In genomic region chr17:62478976-62479894, GRCh38 we compare ENCODE assay signal across 8 cellular contexts. TPM values are rescaled to one million over a fixed set of nuclear protein-coding genes. Genes with fewer than 3 reads are reported as not detected.
DNase-seq lines count a peak whose midpoint lies in the region; ATAC-seq and TF ChIP-seq lines count a peak whose summit lies in the region.
"Not testable (repeated sequence)": the region's sequence is repeated elsewhere in the genome, so short reads cannot be mapped to it uniquely, and the experiment has no call there.

No MANE protein-coding gene starts in this region.

- peak overlapping the region; percentile 65 for H3K27ac ChIP-seq in SU-DHL-6 (ENCODE audit: low read depth, low read length)

- H3K4me1 Mint-ChIP-seq in Caco-2 (ENCODE audit: low read depth, unreplicated experiment), result peaks cover 13% of the 10 kb centered on the region

- POLR2A ChIA-PET in Caco-2 (lab: Charles Lee), result not testable (repeated sequence)

- H3K4me3 ChIP-seq in Caco-2 (ENCODE audit: low read depth, low read length) (peak overlapping the region; percentile 59), SU-DHL-6 (ENCODE audit: insufficient read depth, low read length, poor library complexity, severe bottlenecking) (peak overlapping the region; percentile 83), fibroblast of the aortic adventitia (ENCODE audit: low read depth, low read length) (peak overlapping the region; percentile 75), mucosa of stomach (ENCODE audit: low read length) (peak overlapping the region; percentile 31)

- H3K9ac ChIP-seq in SU-DHL-6 (ENCODE audit: low read length) (peak overlapping the region; percentile 76), mucosa of stomach (ENCODE audit: low read length) (peak overlapping the region; percentile 80)

- H4K20me1 ChIP-seq in SU-DHL-6 (ENCODE audit: low read depth, low read length), result not testable (repeated sequence)

- not testable (repeated sequence) for BruUV-seq in Caco-2 (replicated peaks; lab: Mats Ljungman, UMichigan)

- intact Hi-C loops in Caco-2 (cut with micrococcal nuclease; ENCODE audit: unreplicated experiment), result not testable (repeated sequence)

- not testable (repeated sequence) for H3K9me3 ChIP-seq in Caco-2; SU-DHL-6 (ENCODE audit: insufficient read depth, low read length); mucosa of stomach (ENCODE audit: control insufficient read depth, low read length)

- not testable (repeated sequence) for H3K9me3 Mint-ChIP-seq in Caco-2 (ENCODE audit: unreplicated experiment)

- H3F3A ChIP-seq in SU-DHL-6 (ENCODE audit: insufficient read depth), result not testable (repeated sequence)

- peak overlapping the region; percentile 67 for H3K4me2 ChIP-seq in SU-DHL-6 (ENCODE audit: low read depth, low read length, poor library complexity, severe bottlenecking)

- not testable (repeated sequence) for H2AFZ ChIP-seq in SU-DHL-6 (ENCODE audit: low read depth, low read length, severe bottlenecking)

- not testable (repeated sequence) for H3K9me2 ChIP-seq in SU-DHL-6 (replicated peaks; ENCODE audit: insufficient read depth, low read length)

- CTCF ChIA-PET in Caco-2 (lab: Charles Lee), result not testable (repeated sequence)

- H3K36me3 ChIP-seq in Caco-2 (ENCODE audit: control insufficient read depth, insufficient read depth, low read length); SU-DHL-6 (ENCODE audit: low read length); mucosa of stomach (ENCODE audit: control insufficient read depth, insufficient read depth, low read length): not testable (repeated sequence)

- H3K27me3 ChIP-seq in Caco-2 (replicated peaks; ENCODE audit: control insufficient read depth, insufficient read depth, low read length); SU-DHL-6 (ENCODE audit: low read length); mucosa of stomach (ENCODE audit: control insufficient read depth, insufficient read depth, low read length): not testable (repeated sequence)

- H3K27me3 Mint-ChIP-seq in Caco-2 (ENCODE audit: insufficient read depth, unreplicated experiment), result not testable (repeated sequence)

- peaks cover 62% of the 10 kb centered on the region for H3K79me2 ChIP-seq in SU-DHL-6 (ENCODE audit: insufficient read depth, low read length)

- H3K27ac Mint-ChIP-seq in Caco-2 (ENCODE audit: unreplicated experiment), result peak overlapping the region; percentile 95

- TF ChIP-seq CTCF in Caco-2 (IDR thresholded peaks at IDR 0.05; ENCODE audit: insufficient read depth in 1 of 2, low read depth in 1 of 2, low read length in 1 of 2, severe bottlenecking in 1 of 2, unreplicated experiment in 1 of 2); SU-DHL-6 (IDR thresholded peaks at IDR 0.05; ENCODE audit: insufficient read depth, low read length, poor library complexity, severe bottlenecking); fibroblast of the aortic adventitia (IDR thresholded peaks at IDR 0.05; ENCODE audit: insufficient read depth, low read length): not testable (repeated sequence)

- not testable (repeated sequence) for H3K4me1 ChIP-seq in Caco-2; mucosa of stomach (ENCODE audit: control insufficient read depth, insufficient read depth, low read length)

- peaks cover 29% of the 10 kb centered on the region for H3K36me3 Mint-ChIP-seq in Caco-2 (ENCODE audit: insufficient read depth, unreplicated experiment)

- H3K4me3 Mint-ChIP-seq in Caco-2 (ENCODE audit: unreplicated experiment), result peak overlapping the region; percentile 92

- ATAC-seq in GM21515 (IDR thresholded peaks at IDR 0.05; ENCODE audit: unreplicated experiment) (peak; percentile 20), HG03521 (IDR thresholded peaks at IDR 0.05; ENCODE audit: unreplicated experiment) (peak; percentile 38)

- DNase-seq in Caco-2 (peak; percentile 54 to 57), fibroblast of the aortic adventitia (ENCODE audit: low read depth) (peak; percentile 17)
- peak; percentile 48 for DNase-seq in activated naive CD4-positive, alpha-beta T cell treated with anti-CD3 and anti-CD28 coated beads, Interleukin-2, amount 50 U/mL, for 16 hours
- peak; percentile 14 to 17 for DNase-seq in stimulated activated CD8-positive, alpha-beta memory T cell treated with anti-CD3 and anti-CD28 coated beads, Interleukin-15, amount 100 ng/mL, for 48 hours (ENCODE audit: low read depth in 2 of 2)

RNA-seq across cellular contexts. Expression of gene TLK2, which starts 0.6 kb away (rescaled TPM):
- 60.4 and 68.8 TPM in 2 replicates for total RNA-seq in Caco-2 (2022)
- 39.1 and 52.7 TPM in 2 replicates for total RNA-seq in fibroblast of the aortic adventitia (ENCODE audit: low replicate concordance)

RNA-seq across cellular contexts. Expression of gene METTL2A, which starts 55.5 kb away (rescaled TPM):
- total RNA-seq in Caco-2 (2022), result 29.6 and 31.4 TPM in 2 replicates
- 7.2 and 29.6 TPM in 2 replicates for total RNA-seq in fibroblast of the aortic adventitia (ENCODE audit: low replicate concordance)

Comparison
In these comparisons a context has a peak if more than half of its experiments do, and no peak if none do; other contexts are left out.
1. Peak in every context shown above with its lines: DNase-seq, ATAC-seq, H3K4me3 ChIP-seq and H3K27ac ChIP-seq.
2. H3K4me3 ChIP-seq: peak in every context shown above with its lines; median percentile 83 in SU-DHL-6; 75 in fibroblast of the aortic adventitia; 59 in Caco-2; 31 in mucosa of stomach.